Comparison of ENCODE assay signal across 20 cellular contexts in the genomic region with DNA sequence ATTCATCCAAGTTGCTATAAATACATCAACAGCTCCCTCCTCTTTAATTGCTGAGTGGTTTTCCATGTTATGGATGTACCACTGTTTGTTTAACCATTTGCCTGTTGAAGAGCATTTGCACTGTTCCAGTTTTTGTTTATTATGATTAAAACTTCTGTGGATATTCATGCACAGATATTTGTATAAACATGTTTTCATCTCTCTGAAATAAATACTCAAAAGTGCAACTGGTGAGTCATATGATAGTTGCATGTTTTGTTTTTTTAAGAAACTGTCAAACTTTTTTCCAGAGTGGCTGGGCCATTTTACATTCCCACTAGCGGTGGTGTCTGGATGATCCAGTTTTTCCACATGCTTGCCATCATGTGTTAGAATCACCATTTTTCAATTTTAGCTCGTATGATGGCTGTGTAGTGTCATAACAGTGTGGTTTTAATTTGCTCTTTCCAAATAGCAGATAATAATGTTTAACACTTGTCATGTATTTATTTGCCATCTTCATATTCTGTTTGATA. TPM values are rescaled to one million over a fixed set of nuclear protein-coding genes. Genes with fewer than 3 reads are reported as not detected.
A peak's percentile ranks its signal among the peaks of the same experiment; 100 is the strongest.
DNase-seq lines count a peak whose midpoint lies in the region; ATAC-seq, FAIRE-seq and TF ChIP-seq lines count a peak whose summit lies in the region.
"Had no signal": no experiment of that assay in that cellular context is flagged by ENCODE, and none has a peak within 500 bp of the region (broad histone marks: within the 10 kb centered on the region; RNA-seq: fewer than 3 reads in every experiment).

No MANE protein-coding gene starts in this region.

- CTCF ChIA-PET in A549 (lab: Yijun Ruan, JAX) = no interaction called here
- CTCF ChIA-PET in HEK293T (lab: Yijun Ruan, JAX) = no interaction called here

- H3K4me2 ChIP-seq in A549 (no peak overlapping the region), mesenchymal stem cell (ENCODE audit: low read length, poor library complexity, severe bottlenecking) (no peak overlapping the region)
- H3K4me2 ChIP-seq: SK-N-SH had no signal

- no peak for TF ChIP-seq POLR2A in A549 (IDR thresholded peaks at IDR 0.05; ENCODE audit: low read length)

- peaks cover 10% of the 10 kb centered on the region for H3K36me3 Mint-ChIP-seq in chondrocyte (ENCODE audit: low read depth)
- no peaks in the 10 kb centered on the region for H3K36me3 Mint-ChIP-seq in stimulated activated memory B cell treated with anti-CD40 and anti-IgM and Interleukin-4, amounts not matched to agents 10 μg/mL and 1 μg/mL and 100 μg/mL, for 72 hours
- H3K36me3 Mint-ChIP-seq: CD14-positive monocyte had no signal

- TF ChIP-seq CTCF in A549 (IDR thresholded peaks at IDR 0.05) = no peak
- no peak for TF ChIP-seq CTCF in chondrocyte (IDR thresholded peaks at IDR 0.05)

- ATAC-seq in A549 (no peak), HG03439 (IDR thresholded peaks at IDR 0.05; ENCODE audit: unreplicated experiment) (no peak), HG03196 (IDR thresholded peaks at IDR 0.05; ENCODE audit: unreplicated experiment) (no peak)
- ATAC-seq in stimulated activated memory B cell treated with anti-CD40 and anti-IgM and Interleukin-4, amounts not matched to agents 10 μg/mL and 1 μg/mL and 100 μg/mL, for 72 hours = no peak

- POLR2A ChIA-PET in A549 (lab: Yijun Ruan, JAX) (no interaction called here), HEK293T (lab: Yijun Ruan, JAX) (no interaction called here)

- no peaks in the 10 kb centered on the region for H3K27me3 Mint-ChIP-seq in chondrocyte (ENCODE audit: low read depth)
- no peaks in the 10 kb centered on the region for H3K27me3 Mint-ChIP-seq in stimulated activated memory B cell treated with anti-CD40 and anti-IgM and Interleukin-4, amounts not matched to agents 10 μg/mL and 1 μg/mL and 100 μg/mL, for 72 hours

- no peak overlapping the region for H2BK5ac ChIP-seq in mesenchymal stem cell (ENCODE audit: low read depth, low read length, poor library complexity, severe bottlenecking)

- H3K27ac ChIP-seq in A549 (no peak overlapping the region), mesenchymal stem cell (ENCODE audit: low read length, poor library complexity, severe bottlenecking) (no peak overlapping the region)

- H3K14ac ChIP-seq in mesenchymal stem cell (ENCODE audit: low read length in 2 of 2) = no peak overlapping the region

- no peaks in the 10 kb centered on the region for H3K9me3 ChIP-seq in A549
- H3K9me3 ChIP-seq in mesenchymal stem cell (ENCODE audit: control insufficient read depth, low read length) = no peaks in the 10 kb centered on the region
- H3K9me3 ChIP-seq: SK-N-SH had no signal

- no peak overlapping the region for H2AK5ac ChIP-seq in mesenchymal stem cell (ENCODE audit: low read length, severe bottlenecking)

- H2AFZ ChIP-seq in mesenchymal stem cell (ENCODE audit: low read depth, low read length) = no peak overlapping the region

- no peak for TF ChIP-seq EP300 in A549 (IDR thresholded peaks at IDR 0.05)

- DNase-seq in A549 (ENCODE audit: low read depth in 1 of 2, low spot score in 1 of 2) (no peak), HEK293T (ENCODE audit: extremely low spot score) (no peak), chondrocyte (ENCODE audit: low spot score) (no peak), mesenchymal stem cell (peak; percentile 29), AG20443 (ENCODE audit: low spot score) (no peak)
- DNase-seq: AML-193, GOT3, IMR-90, Kasumi-1, NCI-H187 treated with DMSO at 0.1 percent for 48 hours, NCI-H2171 treated with DMSO at 0.1 percent for 48 hours, NCI-H446 treated with DMSO at 0.1 percent for 48 hours, Right ventricle myocardium superior, SK-N-SH had no signal

- no peak for TF ChIP-seq RAD21 in A549 (conservative IDR thresholded peaks at IDR 0.05 in 1 of 2, IDR thresholded peaks at IDR 0.05 in 1 of 2)

- FAIRE-seq in A549 (lab: Jason Lieb, UNC) = peak; percentile 49

- peaks cover 38% of the 10 kb centered on the region for H3K4me1 Mint-ChIP-seq in chondrocyte (ENCODE audit: low read depth)
- no peaks in the 10 kb centered on the region for H3K4me1 Mint-ChIP-seq in stimulated activated memory B cell treated with anti-CD40 and anti-IgM and Interleukin-4, amounts not matched to agents 10 μg/mL and 1 μg/mL and 100 μg/mL, for 72 hours
- H3K4me1 Mint-ChIP-seq: CD14-positive monocyte had no signal

- H3K4me3 Mint-ChIP-seq in chondrocyte (ENCODE audit: unreplicated experiment) = no peak overlapping the region
- H3K4me3 Mint-ChIP-seq in stimulated activated memory B cell treated with anti-CD40 and anti-IgM and Interleukin-4, amounts not matched to agents 10 μg/mL and 1 μg/mL and 100 μg/mL, for 72 hours = no peak overlapping the region
- H3K4me3 Mint-ChIP-seq: CD14-positive monocyte had no signal

- H3K9ac ChIP-seq in mesenchymal stem cell (ENCODE audit: low read length) = no peak overlapping the region
- H3K9ac ChIP-seq: SK-N-SH had no signal

- no peak overlapping the region for H2BK120ac ChIP-seq in mesenchymal stem cell (ENCODE audit: low read depth, low read length)

- H3K23ac ChIP-seq in mesenchymal stem cell (ENCODE audit: low read length in 2 of 2) = no peak overlapping the region

- H3K4me1 ChIP-seq in A549 (no peaks in the 10 kb centered on the region), mesenchymal stem cell (ENCODE audit: control insufficient read depth, insufficient read depth, low read depth, low read length) (no peaks in the 10 kb centered on the region)

- 22% methylated on average over 2 of the region's 2 CpGs for WGBS in A549 (ENCODE audit: missing lambda C conversion rate)
- WGBS in mesenchymal stem cell = 63% methylated on average over 1 of the region's 2 CpGs

- H3K9me3 Mint-ChIP-seq in chondrocyte (ENCODE audit: low read depth) = peaks cover 25% of the 10 kb centered on the region
- peaks cover 8% of the 10 kb centered on the region for H3K9me3 Mint-ChIP-seq in stimulated activated memory B cell treated with anti-CD40 and anti-IgM and Interleukin-4, amounts not matched to agents 10 μg/mL and 1 μg/mL and 100 μg/mL, for 72 hours

- H3K18ac ChIP-seq in mesenchymal stem cell (ENCODE audit: low read depth in 1 of 2, low read length in 2 of 2) = no peak overlapping the region

- no peaks in the 10 kb centered on the region for H3K79me1 ChIP-seq in mesenchymal stem cell (replicated peaks; ENCODE audit: low read length, poor library complexity, severe bottlenecking)

- H2BK15ac ChIP-seq in mesenchymal stem cell (ENCODE audit: low read depth, poor library complexity, severe bottlenecking) = no peak overlapping the region

- H3K4me3 ChIP-seq in A549 (no peak overlapping the region), mesenchymal stem cell (ENCODE audit: insufficient read depth in 1 of 2, low read depth in 1 of 2, low read length in 2 of 2) (no peak overlapping the region)

- no peak overlapping the region for H3K4ac ChIP-seq in mesenchymal stem cell (ENCODE audit: low read depth in 1 of 2, low read length in 2 of 2)

- no peak overlapping the region for H4K8ac ChIP-seq in mesenchymal stem cell (ENCODE audit: low read length)

- no peak overlapping the region for H4K91ac ChIP-seq in mesenchymal stem cell (ENCODE audit: low read length)

- no peak overlapping the region for H2BK12ac ChIP-seq in mesenchymal stem cell (ENCODE audit: low read length in 2 of 2)

- H3K36me3 ChIP-seq in mesenchymal stem cell (ENCODE audit: control insufficient read depth in 1 of 2, insufficient read depth in 2 of 2, low read depth in 1 of 2, low read length in 2 of 2) = no peaks in the 10 kb centered on the region

- H3K27me3 ChIP-seq in mesenchymal stem cell (ENCODE audit: control insufficient read depth in 1 of 2, insufficient read depth in 1 of 2, low read length in 2 of 2) = no peaks in the 10 kb centered on the region

- peak overlapping the region; percentile 33 for H3K27ac Mint-ChIP-seq in chondrocyte (ENCODE audit: unreplicated experiment)
- H3K27ac Mint-ChIP-seq in stimulated activated memory B cell treated with anti-CD40 and anti-IgM and Interleukin-4, amounts not matched to agents 10 μg/mL and 1 μg/mL and 100 μg/mL, for 72 hours = no peak overlapping the region
- H3K27ac Mint-ChIP-seq: CD14-positive monocyte had no signal

TF ChIP-seq in A549, 52 proteins besides CTCF, POLR2A, EP300 and RAD21 (continues in another document):
- TF ChIP-seq PHF8 (IDR thresholded peaks at IDR 0.05; ENCODE audit: borderline replicate concordance, low read depth) (no peak), CHD2 (IDR thresholded peaks at IDR 0.05; ENCODE audit: low read length, partially characterized antibody) (no peak), FOSB (CRISPR knock-in tag; IDR thresholded peaks at IDR 0.05) (no peak), POLR2AphosphoS2 (conservative IDR thresholded peaks at IDR 0.05; ENCODE audit: low read length) (no peak), ZC3H11A (IDR thresholded peaks at IDR 0.05) (no peak), RNF2 (IDR thresholded peaks at IDR 0.05; ENCODE audit: borderline replicate concordance, low read depth) (no peak), EHMT2 (IDR thresholded peaks at IDR 0.05; ENCODE audit: low read depth) (no peak), EHF (CRISPR knock-in tag; IDR thresholded peaks at IDR 0.05) (no peak), ZNF302 (CRISPR knock-in tag; IDR thresholded peaks at IDR 0.05) (no peak), HDAC2 (IDR thresholded peaks at IDR 0.05) (no peak), KDM5A (IDR thresholded peaks at IDR 0.05) (no peak), NFE2L2 (conservative IDR thresholded peaks at IDR 0.05; ENCODE audit: low read length) (no peak)

TF ChIP-seq in HEK293T, 16 proteins besides CTCF, POLR2A, EP300 and RAD21:
- TF ChIP-seq, protein P1, sequence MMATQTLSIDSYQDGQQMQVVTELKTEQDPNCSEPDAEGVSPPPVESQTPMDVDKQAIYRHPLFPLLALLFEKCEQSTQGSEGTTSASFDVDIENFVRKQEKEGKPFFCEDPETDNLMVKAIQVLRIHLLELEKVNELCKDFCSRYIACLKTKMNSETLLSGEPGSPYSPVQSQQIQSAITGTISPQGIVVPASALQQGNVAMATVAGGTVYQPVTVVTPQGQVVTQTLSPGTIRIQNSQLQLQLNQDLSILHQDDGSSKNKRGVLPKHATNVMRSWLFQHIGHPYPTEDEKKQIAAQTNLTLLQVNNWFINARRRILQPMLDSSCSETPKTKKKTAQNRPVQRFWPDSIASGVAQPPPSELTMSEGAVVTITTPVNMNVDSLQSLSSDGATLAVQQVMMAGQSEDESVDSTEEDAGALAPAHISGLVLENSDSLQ (IDR thresholded peaks at IDR 0.05) = 0 out of 2 replicates have a peak, but pooled peaks have one; percentile 18
- no peak for TF ChIP-seq SUZ12 (IDR thresholded peaks at IDR 0.05)
- TF ChIP-seq NFRKB (IDR thresholded peaks at IDR 0.05) = no peak
TF ChIP-seq in HEK293T: peak in this region for 1.

RNA-seq across cellular contexts. Expression of a gene that starts 33.6 kb away (rescaled TPM):
- not detected in 2 replicates for polyA plus RNA-seq in A549 (2011; rRNA removed)
- polyA plus RNA-seq in A549 (2012; cell fraction: cytosol; rRNA removed) = not detected in 2 replicates
- not detected in 2 replicates for polyA plus RNA-seq in A549 (2012; cell fraction: nucleus; rRNA removed)
- not detected in 3 replicates for polyA plus RNA-seq in A549 (2017; fragmentation: RNase III; extraction: RNeasy Plus Mini Kit Qiagen cat#74134 plus additional on column Dnase treatment)
- not detected in 2 replicates for polyA minus RNA-seq in A549 (2011; rRNA and poly(A)+ RNA removed)
- total RNA-seq in chondrocyte = 8.4 to 20.0 TPM (median 8.9 TPM) in 3 replicates
- polyA plus RNA-seq in mesenchymal stem cell (2013, experiment 1 of 2) = 0.06 TPM
- 0.03 TPM for polyA plus RNA-seq in mesenchymal stem cell (2013, experiment 2 of 2)
- total RNA-seq: A673, HT1080 had no signal
- polyA plus RNA-seq: CD14-positive monocyte, IMR-90, SK-N-SH had no signal
